ENCODE assay signal across 1 cellular context in genomic region chr2:26785431-26786206, GRCh38.
TF ChIP-seq lines count a peak whose summit lies in the region.

Gene CENPA, plus strand, starts transcription at chr2:26786056. Its CDS starts 141 bp downstream, at chr2:26786197.

TF ChIP-seq in HEK293, 187 proteins besides CTCF, POLR2A, EP300 and RAD21 (continued from another document):
- TF ChIP-seq ZNF596 (tag by site-specific recombination; IDR thresholded peaks at IDR 0.05) = no peak
- no peak for TF ChIP-seq ZNF830 (tag by site-specific recombination; IDR thresholded peaks at IDR 0.05; ENCODE audit: low read depth)
- 0 out of 2 replicates have a peak, but pooled peaks have one; percentile 31 for TF ChIP-seq ZNF221 (tag by site-specific recombination; IDR thresholded peaks at IDR 0.05; ENCODE audit: borderline replicate concordance)
- peak; percentile 63; the same call in 1 of the 2 replicates for TF ChIP-seq ZNF629 (tag by site-specific recombination; IDR thresholded peaks at IDR 0.05)
- no peak for TF ChIP-seq ZNF311 (tag by site-specific recombination; IDR thresholded peaks at IDR 0.05; ENCODE audit: borderline replicate concordance)
- TF ChIP-seq GLI2 (tag by site-specific recombination; IDR thresholded peaks at IDR 0.05; ENCODE audit: borderline replicate concordance, low read depth) = no peak
- TF ChIP-seq ZBTB17 (tag by site-specific recombination; IDR thresholded peaks at IDR 0.05) = peak; percentile 79
- TF ChIP-seq ZEB2 (tag by site-specific recombination; IDR thresholded peaks at IDR 0.05) = 0 out of 2 replicates have a peak, but pooled peaks have one; percentile 12
- no peak for TF ChIP-seq ZNF560 (tag by site-specific recombination; IDR thresholded peaks at IDR 0.05; ENCODE audit: borderline replicate concordance)
- no peak for TF ChIP-seq HOXD13 (CRISPR knock-in tag; IDR thresholded peaks at IDR 0.05; ENCODE audit: borderline replicate concordance)
- no peak for TF ChIP-seq ZNF148 (tag by site-specific recombination; IDR thresholded peaks at IDR 0.05; ENCODE audit: borderline replicate concordance)
- TF ChIP-seq ZNF704 (tag by site-specific recombination; IDR thresholded peaks at IDR 0.05) = peak; percentile 76
- TF ChIP-seq HOXC10 (CRISPR knock-in tag; IDR thresholded peaks at IDR 0.05) = no peak
- no peak for TF ChIP-seq ZNF571 (tag by site-specific recombination; IDR thresholded peaks at IDR 0.05)
- TF ChIP-seq ZNF398 (tag by site-specific recombination; IDR thresholded peaks at IDR 0.05) = no peak
- peak; percentile 79 for TF ChIP-seq HIC1 (tag by site-specific recombination; IDR thresholded peaks at IDR 0.05)
- peak; percentile 51 for TF ChIP-seq KLF9 (tag by site-specific recombination; IDR thresholded peaks at IDR 0.05; ENCODE audit: low read depth)
- TF ChIP-seq ZSCAN30 (tag by site-specific recombination; IDR thresholded peaks at IDR 0.05) = no peak
- TF ChIP-seq GLIS2 (tag by site-specific recombination; IDR thresholded peaks at IDR 0.05) = peak; percentile 42; the same call in 1 of the 2 replicates
- TF ChIP-seq ZNF132 (tag by site-specific recombination; IDR thresholded peaks at IDR 0.05; ENCODE audit: borderline replicate concordance) = no peak
- TF ChIP-seq KLF16 (tag by site-specific recombination; IDR thresholded peaks at IDR 0.05) = no peak
- peak; percentile 98 for TF ChIP-seq SP3 (tag by site-specific recombination; IDR thresholded peaks at IDR 0.05)
- TF ChIP-seq ZNF280D (tag by site-specific recombination; IDR thresholded peaks at IDR 0.05) = no peak
- TF ChIP-seq SETDB1 (IDR thresholded peaks at IDR 0.05; ENCODE audit: insufficient read length, low read length) = peak; percentile 89
- no peak for TF ChIP-seq WT1 (tag by site-specific recombination; IDR thresholded peaks at IDR 0.05)
- TF ChIP-seq ZNF623 (tag by site-specific recombination; IDR thresholded peaks at IDR 0.05) = no peak
- 0 out of 2 replicates have a peak, but pooled peaks have one; percentile 41 for TF ChIP-seq ZNF362 (tag by site-specific recombination; IDR thresholded peaks at IDR 0.05)
- no peak for TF ChIP-seq ZNF202 (tag by site-specific recombination; IDR thresholded peaks at IDR 0.05; ENCODE audit: borderline replicate concordance)
- TF ChIP-seq ZNF654 (tag by site-specific recombination; IDR thresholded peaks at IDR 0.05; ENCODE audit: low read depth) = no peak
- TF ChIP-seq ZNF776 (tag by site-specific recombination; IDR thresholded peaks at IDR 0.05; ENCODE audit: borderline replicate concordance) = no peak
- peak; percentile 64 for TF ChIP-seq PATZ1 (tag by site-specific recombination; IDR thresholded peaks at IDR 0.05)
- 0 out of 2 replicates have a peak, but pooled peaks have one; percentile 19 for TF ChIP-seq ZSCAN16 (tag by site-specific recombination; IDR thresholded peaks at IDR 0.05)
- peak; percentile 55 for TF ChIP-seq ZBTB26 (tag by site-specific recombination; optimal IDR thresholded peaks at IDR 0.05)
